ENCODE assay signal across 24 cellular contexts in genomic region chr19:4587527-4587926, GRCh38. TPM values are rescaled to one million over a fixed set of nuclear protein-coding genes. Genes with fewer than 3 reads are reported as not detected.
DNase-seq lines count a peak whose midpoint lies in the region; ATAC-seq, FAIRE-seq and TF ChIP-seq lines count a peak whose summit lies in the region.
"Had no signal": no experiment of that assay in that cellular context is flagged by ENCODE, and none has a peak within 500 bp of the region (broad histone marks: within the 10 kb centered on the region; RNA-seq: fewer than 3 reads in every experiment).

No MANE protein-coding gene starts in this region.

- H4K91ac ChIP-seq in IMR-90 (ENCODE audit: insufficient read depth, low read depth, low read length), result no peak overlapping the region

- H3F3A ChIP-seq in smooth muscle cell (ENCODE audit: low read depth), result peaks cover 17% of the 10 kb centered on the region

- no peak overlapping the region for H2BK20ac ChIP-seq in IMR-90 (ENCODE audit: low read depth, low read length)

- no peak overlapping the region for H2AK5ac ChIP-seq in IMR-90 (ENCODE audit: low read depth, low read length)

- intact Hi-C loops in IMR-90 (cut with micrococcal nuclease), result no loop called here
- intact Hi-C loops in K562 (cut with micrococcal nuclease), result no loop called here

- ATAC-seq in IMR-90 (ENCODE audit: low read depth), result no peak
- ATAC-seq in K562, result no peak
- ATAC-seq: GM12878, GM23338 had no signal

- no peak for TF ChIP-seq CTCF in IMR-90 (conservative IDR thresholded peaks at IDR 0.05; ENCODE audit: low read depth, low read length)
- no peak for TF ChIP-seq CTCF in K562 (IDR thresholded peaks at IDR 0.05 in 2 of 3, conservative IDR thresholded peaks at IDR 0.05 in 1 of 3; ENCODE audit: insufficient read depth in 2 of 3, low read depth in 1 of 3, low read length in 3 of 3)
- TF ChIP-seq CTCF in smooth muscle cell (IDR thresholded peaks at IDR 0.05; ENCODE audit: borderline replicate concordance, insufficient read depth, poor library complexity, severe bottlenecking), result no peak

- TF ChIP-seq RAD21 in IMR-90 (IDR thresholded peaks at IDR 0.05; ENCODE audit: low read length) (no peak), K562 (CRISPR knock-in tag; conservative IDR thresholded peaks at IDR 0.05 in 1 of 2, IDR thresholded peaks at IDR 0.05 in 1 of 2) (no peak)

- dilution Hi-C loops in IMR-90 (cut with HindIII; ENCODE audit: low sequenced_read_pairs, unreplicated experiment), result no loop called here

- POLR2A ChIA-PET in IMR-90 (lab: Charles Lee; ENCODE audit: unreplicated experiment) (no interaction called here), K562 (lab: Yijun Ruan, JAX) (interaction anchor here (1.0 kb wide), 1 partner anchor 50 kb away, joined by 3 read pairs; no protein-coding TSS in a partner anchor)

- H2AFZ ChIP-seq in IMR-90 (replicated peaks; ENCODE audit: low read length, poor library complexity), result no peak overlapping the region
- H2AFZ ChIP-seq in K562 (ENCODE audit: low read depth, low read length), result no peak overlapping the region
- no peak overlapping the region for H2AFZ ChIP-seq in smooth muscle cell (ENCODE audit: low read depth)

- H3K14ac ChIP-seq in IMR-90 (replicated peaks; ENCODE audit: low read depth, low read length), result no peak overlapping the region

- no peaks in the 10 kb centered on the region for H3K79me1 ChIP-seq in IMR-90 (ENCODE audit: low read depth in 1 of 2, low read length in 2 of 2)

- H3K9ac ChIP-seq in IMR-90 (ENCODE audit: low read depth, low read length) (no peak overlapping the region), K562 (ENCODE audit: insufficient read depth in 1 of 2, low read depth in 2 of 2, low read length in 2 of 2) (no peak overlapping the region), smooth muscle cell (ENCODE audit: low read depth) (no peak overlapping the region)
- H3K9ac ChIP-seq: BLaER1 treated with 17β-estradiol and CSF1 and Interleukin-3, amounts not matched to agents 10 nM and 100 nM had no signal

- H4K20me1 ChIP-seq in IMR-90 (ENCODE audit: insufficient read depth, low read length) (no peaks in the 10 kb centered on the region; the same call in 1 of the 2 replicates), K562 (replicated peaks; ENCODE audit: control insufficient read depth, insufficient read depth, low read length) (no peaks in the 10 kb centered on the region), smooth muscle cell (ENCODE audit: low read depth) (no peaks in the 10 kb centered on the region)

- H3K27me3 ChIP-seq in H7 (ENCODE audit: control insufficient read depth, insufficient read depth, low read length) (peaks cover 9% of the 10 kb centered on the region), IMR-90 (ENCODE audit: control insufficient read depth, insufficient read depth, low read length) (peaks cover 47% of the 10 kb centered on the region), K562 (ENCODE audit: control insufficient read depth in 2 of 2, insufficient read depth in 2 of 2, low read length in 2 of 2) (no peaks in the 10 kb centered on the region), smooth muscle cell (ENCODE audit: low read depth) (no peaks in the 10 kb centered on the region)

- H3K4me2 ChIP-seq in IMR-90 (ENCODE audit: low read depth, low read length) (no peak overlapping the region), K562 (ENCODE audit: insufficient read depth, low read length) (no peak overlapping the region), smooth muscle cell (no peak overlapping the region)
- H3K4me2 ChIP-seq: BLaER1 treated with 17β-estradiol and CSF1 and Interleukin-3, amounts not matched to agents 10 nM and 100 nM had no signal

- no peaks in the 10 kb centered on the region for H3K9me1 ChIP-seq in IMR-90 (ENCODE audit: insufficient read depth, low read length)
- no peaks in the 10 kb centered on the region for H3K9me1 ChIP-seq in K562 (ENCODE audit: control insufficient read depth, insufficient read depth, low read length)

- CTCF ChIA-PET in IMR-90 (lab: Yijun Ruan, JAX), result no interaction called here
- CTCF ChIA-PET in K562 (lab: Yijun Ruan, JAX; ENCODE audit: low intra/inter-chr PET ratio), result no interaction called here

- TF ChIP-seq POLR2A in IMR-90 (IDR thresholded peaks at IDR 0.05; ENCODE audit: low read depth, low read length) (no peak), K562 (conservative IDR thresholded peaks at IDR 0.05) (no peak)

- H3K56ac ChIP-seq in IMR-90 (ENCODE audit: extremely low read depth, insufficient read depth, low read length), result no peak overlapping the region

- DNase-seq in H7 (peak; percentile 13), IMR-90 (no peak), K562 (ENCODE audit: extremely low read depth in 1 of 4, low spot score in 3 of 4) (no peak), smooth muscle cell (lab: John Stamatoyannopoulos, UW; ENCODE audit: unreplicated experiment) (no peak), NOMO-1 (lab: John Stamatoyannopoulos, UW; ENCODE audit: unreplicated experiment in 2 of 2) (no peak), NCI-H526 (lab: John Stamatoyannopoulos, UW) (no peak), ecto neural progenitor cell (ENCODE audit: low spot score) (no peak)
- DNase-seq: ACHN; AML-193; BE2C; CD4-positive, alpha-beta T cell; CD8-positive, alpha-beta memory T cell; DMS 273 treated with DMSO at 0.1 percent for 48 hours; DMS79; EL; GDM1; HFFc6 had no signal

- H3K79me2 ChIP-seq in K562 (ENCODE audit: control insufficient read depth, insufficient read depth, low read length) (no peaks in the 10 kb centered on the region), smooth muscle cell (ENCODE audit: low read depth) (no peaks in the 10 kb centered on the region)

- H4K5ac ChIP-seq in IMR-90 (ENCODE audit: low read depth, low read length), result no peak overlapping the region

- H3K36me3 ChIP-seq in H7 (replicated peaks; ENCODE audit: control insufficient read depth, insufficient read depth, low read length) (no peaks in the 10 kb centered on the region), IMR-90 (ENCODE audit: control insufficient read depth, insufficient read depth, low read length) (no peaks in the 10 kb centered on the region), K562 (ENCODE audit: control insufficient read depth, insufficient read depth, low read length) (no peaks in the 10 kb centered on the region), smooth muscle cell (ENCODE audit: low read depth) (no peaks in the 10 kb centered on the region)
- H3K36me3 ChIP-seq: BE2C; BLaER1 treated with 17β-estradiol and CSF1 and Interleukin-3, amounts not matched to agents 10 nM and 100 nM; HAP-1 had no signal

- H3K9me3 ChIP-seq in IMR-90 (ENCODE audit: control insufficient read depth, insufficient read depth, low read length) (no peaks in the 10 kb centered on the region), K562 (replicated peaks; ENCODE audit: control insufficient read depth, insufficient read depth, low read depth, low read length) (no peaks in the 10 kb centered on the region), smooth muscle cell (replicated peaks; ENCODE audit: low read depth) (no peaks in the 10 kb centered on the region)
- H3K9me3 ChIP-seq: BE2C; BLaER1 treated with 17β-estradiol and CSF1 and Interleukin-3, amounts not matched to agents 10 nM and 100 nM; HAP-1 had no signal

- H3K27ac ChIP-seq in IMR-90 (ENCODE audit: insufficient read depth, low read length) (no peak overlapping the region), K562 (ENCODE audit: extremely low read depth, low read depth, low read length) (no peak overlapping the region), smooth muscle cell (ENCODE audit: low read depth) (peak overlapping the region; percentile 78)
- H3K27ac ChIP-seq: BLaER1 treated with 17β-estradiol and CSF1 and Interleukin-3, amounts not matched to agents 10 nM and 100 nM had no signal

- no peak overlapping the region for H2BK5ac ChIP-seq in IMR-90 (ENCODE audit: low read depth, low read length, poor library complexity, severe bottlenecking)

- WGBS in IMR-90 (ENCODE audit: extremely low coverage in 2 of 2, insufficient read length in 1 of 2), 2 experiments, result no CpG with 5 or more reads among the region's 6 CpGs
- 33% methylated on average over 6 of the region's 6 CpGs for WGBS in K562 (ENCODE audit: insufficient coverage, low coverage, missing lambda C conversion rate)
- 70% methylated on average over 6 of the region's 6 CpGs for WGBS in smooth muscle cell (ENCODE audit: low lambda C conversion rate)

- no peak overlapping the region for H3K4ac ChIP-seq in IMR-90 (ENCODE audit: low read depth, low read length)

- H3K18ac ChIP-seq in IMR-90 (ENCODE audit: low read depth, low read length), result no peak overlapping the region

- BruUV-seq in IMR-90 (replicated peaks; lab: Mats Ljungman, UMichigan) (no TSS peak), K562 (replicated peaks; lab: Mats Ljungman, UMichigan) (no TSS peak)

- no peak for TF ChIP-seq EP300 in K562 (IDR thresholded peaks at IDR 0.05; ENCODE audit: low read length)

- no peak overlapping the region for H4K8ac ChIP-seq in IMR-90 (ENCODE audit: low read depth in 2 of 2, low read length in 2 of 2)

- no peak overlapping the region for H2BK120ac ChIP-seq in IMR-90 (ENCODE audit: low read depth, low read length)

- FAIRE-seq in K562 (lab: Jason Lieb, UNC), result no peak
- FAIRE-seq: A204.1, D721Med, GM12878, GM19239 had no signal

- in situ Hi-C loops in IMR-90 (cut with MboI; ENCODE audit: low sequenced_read_pairs) (no loop called here), K562 (cut with MboI) (no loop called here)

- no peak overlapping the region for H2BK15ac ChIP-seq in IMR-90 (ENCODE audit: low read depth, low read length)

- H2AK9ac ChIP-seq in IMR-90 (replicated peaks; ENCODE audit: low read depth, low read length, poor library complexity), result peak overlapping the region; percentile 24

- no peak overlapping the region for H3K23ac ChIP-seq in IMR-90 (ENCODE audit: low read depth, low read length)

- no peak overlapping the region for H3K4me3 ChIP-seq in H7 (ENCODE audit: insufficient read depth, low read depth, low read length)
- H3K4me3 ChIP-seq in IMR-90 (ENCODE audit: insufficient read depth, low read depth, low read length), result no peak overlapping the region
- H3K4me3 ChIP-seq in K562, result no peak overlapping the region
- H3K4me3 ChIP-seq in smooth muscle cell, result no peak overlapping the region
- H3K4me3 ChIP-seq: BLaER1 treated with 17β-estradiol and CSF1 and Interleukin-3, amounts not matched to agents 10 nM and 100 nM; GM12878; GM23338; HAP-1 had no signal

- peaks cover 3% of the 10 kb centered on the region; the same call in 1 of the 2 replicates for H3K4me1 ChIP-seq in IMR-90 (ENCODE audit: control insufficient read depth, insufficient read depth, low read length)
- peaks cover 4 to 24% of the 10 kb centered on the region in 2 experiments; a peak in 3 of 5 replicates for H3K4me1 ChIP-seq in K562 (replicated peaks in 1 of 2; ENCODE audit: control insufficient read depth in 2 of 2, insufficient read depth in 2 of 2, low read length in 2 of 2)
- no peaks in the 10 kb centered on the region for H3K4me1 ChIP-seq in smooth muscle cell (ENCODE audit: low read depth)
- H3K4me1 ChIP-seq: BE2C had no signal

RNA-seq across cellular contexts. Expression of gene SEMA6B, which starts 28.0 kb away (rescaled TPM):
- total RNA-seq in H7 (2014; rRNA removed; shearing (Covaris generic)), result 38.4 and 43.0 TPM in 2 replicates
- total RNA-seq in IMR-90 (2012; rRNA removed), result 0.18 and 0.28 TPM in 2 replicates
- 0.72 and 0.73 TPM in 2 replicates for polyA plus RNA-seq in IMR-90 (2012; rRNA removed)
- polyA plus RNA-seq in IMR-90 (2012; cell fraction: cytosol; rRNA removed), result 0.63 and 1.6 TPM in 2 replicates
- 0.31 and 0.55 TPM in 2 replicates for polyA plus RNA-seq in IMR-90 (2012; cell fraction: nucleus; rRNA removed; ENCODE audit: low replicate concordance)
- 3.4 and 12.9 TPM in 2 replicates for total RNA-seq in K562 (2011; cell fraction: chromatin; rRNA removed; ENCODE audit: low replicate concordance)
- 12.9 and 13.2 TPM in 2 replicates for total RNA-seq in K562 (2011; cell fraction: nucleolus; rRNA removed)
- total RNA-seq in K562 (2011; cell fraction: nucleoplasm; rRNA removed), result 9.3 and 10.5 TPM in 2 replicates
- 2.5 and 2.7 TPM in 2 replicates for total RNA-seq in K562 (2014; rRNA removed)
- total RNA-seq in K562 (2014; rRNA removed; fragmentation: Illumina TruSeq; extraction: Trizol), result 0.57 and 0.65 TPM in 2 replicates
- 0.83 and 1.1 TPM in 2 replicates for total RNA-seq in K562 (2015; rRNA removed; fragmentation: Illumina TruSeq; extraction: Trizol)
- 3.7 and 4.6 TPM in 2 replicates for total RNA-seq in K562 (2021)
- polyA plus RNA-seq in K562 (2011; rRNA removed), result 2.6 and 4.9 TPM in 2 replicates
- 6.8 and 8.8 TPM in 2 replicates for polyA plus RNA-seq in K562 (2011; cell fraction: cytosol; rRNA removed)
- 7.2 and 8.1 TPM in 2 replicates for polyA plus RNA-seq in K562 (2011; cell fraction: nucleus; rRNA removed)
- polyA plus RNA-seq in K562 (2012), result 1.3 and 1.6 TPM in 2 replicates
- polyA plus RNA-seq in K562 (2014; fragmentation: Illumina TruSeq; extraction: Trizol), result 1.4 and 2.7 TPM in 2 replicates
- not detected for polyA plus RNA-seq in K562 (2014; fragmentation: Nextera tagmentation; extraction: Ambion mirVana)
- polyA plus RNA-seq in K562 (2014; rRNA removed), result 1.7 and 3.8 TPM in 2 replicates
- 5.1 and 7.6 TPM in 2 replicates for polyA minus RNA-seq in K562 (2011; rRNA and poly(A)+ RNA removed)
- 9.4 and 13.2 TPM in 2 replicates for polyA minus RNA-seq in K562 (2011; cell fraction: cytosol; rRNA and poly(A)+ RNA removed)
- polyA minus RNA-seq in K562 (2011; cell fraction: nucleus; rRNA and poly(A)+ RNA removed), result 4.4 and 7.0 TPM in 2 replicates
- total RNA-seq in smooth muscle cell, result 1.9 and 2.2 TPM in 2 replicates
- 0.63 and 1.3 TPM in 2 replicates for polyA plus RNA-seq in smooth muscle cell
- polyA plus RNA-seq: CD8-positive, alpha-beta memory T cell; GM12878 had no signal

RNA-seq across cellular contexts. Expression of gene LRG1, which starts 47.7 kb away (rescaled TPM):
- 0.10 and 0.30 TPM in 2 replicates for total RNA-seq in H7 (2014; rRNA removed; shearing (Covaris generic))
- total RNA-seq in IMR-90 (2012; rRNA removed), result not detected in 2 replicates
- 0.03 TPM in 1 of 2 replicates, not detected in the other for polyA plus RNA-seq in IMR-90 (2012; rRNA removed)
- 0.01 and 0.07 TPM in 2 replicates for polyA plus RNA-seq in IMR-90 (2012; cell fraction: cytosol; rRNA removed)
- not detected in 2 replicates for polyA plus RNA-seq in IMR-90 (2012; cell fraction: nucleus; rRNA removed; ENCODE audit: low replicate concordance)
- total RNA-seq in K562 (2011; cell fraction: chromatin; rRNA removed; ENCODE audit: low replicate concordance), result 5.0 and 14.6 TPM in 2 replicates
- 18.2 and 23.3 TPM in 2 replicates for total RNA-seq in K562 (2011; cell fraction: nucleolus; rRNA removed)
- total RNA-seq in K562 (2011; cell fraction: nucleoplasm; rRNA removed), result 12.4 and 14.4 TPM in 2 replicates
- total RNA-seq in K562 (2014; rRNA removed), result 8.4 and 10.6 TPM in 2 replicates
- total RNA-seq in K562 (2014; rRNA removed; fragmentation: Illumina TruSeq; extraction: Trizol), result 3.8 and 4.6 TPM in 2 replicates
- 9.4 and 9.5 TPM in 2 replicates for total RNA-seq in K562 (2015; rRNA removed; fragmentation: Illumina TruSeq; extraction: Trizol)
- 11.5 and 11.7 TPM in 2 replicates for total RNA-seq in K562 (2021)
- polyA plus RNA-seq in K562 (2011; rRNA removed), result 10.9 and 11.9 TPM in 2 replicates
- polyA plus RNA-seq in K562 (2011; cell fraction: cytosol; rRNA removed), result 15.4 and 23.9 TPM in 2 replicates
- 2.7 and 3.4 TPM in 2 replicates for polyA plus RNA-seq in K562 (2011; cell fraction: nucleus; rRNA removed)
- 9.0 and 20.7 TPM in 2 replicates for polyA plus RNA-seq in K562 (2012)
- polyA plus RNA-seq in K562 (2014; fragmentation: Illumina TruSeq; extraction: Trizol), result 8.7 and 12.6 TPM in 2 replicates
- 1 to 10 TPM; 1.5 to 5.1 TPM for polyA plus RNA-seq in K562 (2014; fragmentation: Nextera tagmentation; extraction: Ambion mirVana)
- 11.9 and 12.3 TPM in 2 replicates for polyA plus RNA-seq in K562 (2014; rRNA removed)
- 3.2 and 3.6 TPM in 2 replicates for polyA minus RNA-seq in K562 (2011; rRNA and poly(A)+ RNA removed)
- polyA minus RNA-seq in K562 (2011; cell fraction: cytosol; rRNA and poly(A)+ RNA removed), result 6.2 and 7.6 TPM in 2 replicates
- polyA minus RNA-seq in K562 (2011; cell fraction: nucleus; rRNA and poly(A)+ RNA removed), result 1.2 and 2.6 TPM in 2 replicates
- not detected in 2 replicates for total RNA-seq in smooth muscle cell
- polyA plus RNA-seq in smooth muscle cell, result not detected in 2 replicates
- total RNA-seq: CD4-positive, alpha-beta T cell; CD8-positive, alpha-beta memory T cell; HFFc6 had no signal

RNA-seq across cellular contexts. Expression of gene TNFAIP8L1, which starts 51.8 kb away (rescaled TPM):
- 9.4 and 11.1 TPM in 2 replicates for total RNA-seq in H7 (2014; rRNA removed; shearing (Covaris generic))
- total RNA-seq in IMR-90 (2012; rRNA removed) (2.5 and 3.1 TPM in 2 replicates), K562 (2014; rRNA removed) (4.0 and 4.4 TPM in 2 replicates), K562 (2014; rRNA removed; fragmentation: Illumina TruSeq; extraction: Trizol) (4.3 and 4.6 TPM in 2 replicates), K562 (2015; rRNA removed; fragmentation: Illumina TruSeq; extraction: Trizol) (4.9 and 5.4 TPM in 2 replicates), K562 (2021) (6.5 and 9.3 TPM in 2 replicates), smooth muscle cell (2.2 and 3.7 TPM in 2 replicates)
- polyA plus RNA-seq in IMR-90 (2012; rRNA removed) (6.0 TPM in 2 replicates), K562 (2011; rRNA removed) (5.7 and 8.0 TPM in 2 replicates), K562 (2014; fragmentation: Illumina TruSeq; extraction: Trizol) (6.6 and 7.3 TPM in 2 replicates), K562 (2014; fragmentation: Nextera tagmentation; extraction: Ambion mirVana) (1 to 10 TPM in 1 of 2 experiments, under 1 TPM in 1; 0.69 to 1.0 TPM), K562 (2014; rRNA removed) (6.8 and 7.3 TPM in 2 replicates), smooth muscle cell (5.2 and 6.6 TPM in 2 replicates)
- 5.1 and 7.1 TPM in 2 replicates for polyA plus RNA-seq in IMR-90 (2012; cell fraction: cytosol; rRNA removed)
- polyA plus RNA-seq in IMR-90 (2012; cell fraction: nucleus; rRNA removed; ENCODE audit: low replicate concordance), result 2.3 and 2.9 TPM in 2 replicates
- total RNA-seq in K562 (2011; cell fraction: chromatin; rRNA removed; ENCODE audit: low replicate concordance), result 10.7 and 24.6 TPM in 2 replicates
- total RNA-seq in K562 (2011; cell fraction: nucleolus; rRNA removed), result 13.8 and 17.5 TPM in 2 replicates
- total RNA-seq in K562 (2011; cell fraction: nucleoplasm; rRNA removed), result 10.7 and 12.8 TPM in 2 replicates
- 8.2 and 15.6 TPM in 2 replicates for polyA plus RNA-seq in K562 (2011; cell fraction: cytosol; rRNA removed)
- polyA plus RNA-seq in K562 (2011; cell fraction: nucleus; rRNA removed), result 3.0 and 4.8 TPM in 2 replicates
- polyA plus RNA-seq in K562 (2012), result 7.6 and 10.7 TPM in 2 replicates
- 4.5 and 8.6 TPM in 2 replicates for polyA minus RNA-seq in K562 (2011; rRNA and poly(A)+ RNA removed)
- 4.7 and 6.4 TPM in 2 replicates for polyA minus RNA-seq in K562 (2011; cell fraction: cytosol; rRNA and poly(A)+ RNA removed)
- 3.0 and 4.6 TPM in 2 replicates for polyA minus RNA-seq in K562 (2011; cell fraction: nucleus; rRNA and poly(A)+ RNA removed)

RNA-seq across cellular contexts. Expression of gene PLIN5, which starts 52.5 kb away (rescaled TPM):
- 1.3 and 2.5 TPM in 2 replicates for total RNA-seq in H7 (2014; rRNA removed; shearing (Covaris generic))
- total RNA-seq in IMR-90 (2012; rRNA removed), result not detected in 2 replicates
- polyA plus RNA-seq in IMR-90 (2012; rRNA removed), result not detected in 2 replicates
- polyA plus RNA-seq in IMR-90 (2012; cell fraction: cytosol; rRNA removed), result 0.03 and 0.05 TPM in 2 replicates
- polyA plus RNA-seq in IMR-90 (2012; cell fraction: nucleus; rRNA removed; ENCODE audit: low replicate concordance), result 0.36 and 0.41 TPM in 2 replicates
- total RNA-seq in K562 (2011; cell fraction: chromatin; rRNA removed; ENCODE audit: low replicate concordance), result 8.0 and 24.6 TPM in 2 replicates
- 11.3 and 12.8 TPM in 2 replicates for total RNA-seq in K562 (2011; cell fraction: nucleolus; rRNA removed)
- 10.8 and 12.9 TPM in 2 replicates for total RNA-seq in K562 (2011; cell fraction: nucleoplasm; rRNA removed)
- 0.50 and 0.86 TPM in 2 replicates for total RNA-seq in K562 (2014; rRNA removed)
- total RNA-seq in K562 (2014; rRNA removed; fragmentation: Illumina TruSeq; extraction: Trizol), result 0.15 and 0.26 TPM in 2 replicates
- total RNA-seq in K562 (2015; rRNA removed; fragmentation: Illumina TruSeq; extraction: Trizol), result 0.07 TPM in 1 of 2 replicates, not detected in the other
- 1.3 TPM in 2 replicates for total RNA-seq in K562 (2021)
- 1.3 and 1.6 TPM in 2 replicates for polyA plus RNA-seq in K562 (2011; rRNA removed)
- 1.0 and 1.3 TPM in 2 replicates for polyA plus RNA-seq in K562 (2011; cell fraction: cytosol; rRNA removed)
- polyA plus RNA-seq in K562 (2011; cell fraction: nucleus; rRNA removed), result 3.6 and 9.2 TPM in 2 replicates
- polyA plus RNA-seq in K562 (2012), result 0.50 and 0.51 TPM in 2 replicates
- polyA plus RNA-seq in K562 (2014; fragmentation: Illumina TruSeq; extraction: Trizol), result 0.54 and 0.62 TPM in 2 replicates
- polyA plus RNA-seq in K562 (2014; fragmentation: Nextera tagmentation; extraction: Ambion mirVana), result under 1 TPM; 0.04 TPM
- 0.85 and 0.94 TPM in 2 replicates for polyA plus RNA-seq in K562 (2014; rRNA removed)
- 0.81 and 1.5 TPM in 2 replicates for polyA minus RNA-seq in K562 (2011; rRNA and poly(A)+ RNA removed)
- polyA minus RNA-seq in K562 (2011; cell fraction: cytosol; rRNA and poly(A)+ RNA removed), result 0.95 TPM in 1 of 2 replicates, not detected in the other
- 2.0 and 2.8 TPM in 2 replicates for polyA minus RNA-seq in K562 (2011; cell fraction: nucleus; rRNA and poly(A)+ RNA removed)
- not detected in 2 replicates for total RNA-seq in smooth muscle cell
- polyA plus RNA-seq in smooth muscle cell, result 0.27 TPM in 1 of 2 replicates, not detected in the other
- total RNA-seq: CD8-positive, alpha-beta memory T cell; HFFc6 had no signal
